Comparison of ENCODE assay signal across 8 cellular contexts in genomic region chr4:70705856-70706461, GRCh38. TPM values are rescaled to one million over a fixed set of nuclear protein-coding genes. Genes with fewer than 3 reads are reported as not detected.
A peak's percentile ranks its signal among the peaks of the same experiment; 100 is the strongest.
DNase-seq lines count a peak whose midpoint lies in the region; ATAC-seq and TF ChIP-seq lines count a peak whose summit lies in the region.

No MANE protein-coding gene starts in this region.

- H3K4me3 Mint-ChIP-seq in activated CD4-positive, alpha-beta T cell treated with anti-CD3 and anti-CD28 coated beads, Interleukin-2, amount 10 ng/mL, durations not matched to agents 24 days and 14 days = peak overlapping the region; percentile 95
- peak overlapping the region; percentile 80 for H3K4me3 Mint-ChIP-seq in osteocyte (ENCODE audit: unreplicated experiment)

- H3K4me1 Mint-ChIP-seq in activated CD4-positive, alpha-beta T cell treated with anti-CD3 and anti-CD28 coated beads, Interleukin-2, amount 10 ng/mL, durations not matched to agents 24 days and 14 days = peaks cover 24% of the 10 kb centered on the region
- peaks cover 25% of the 10 kb centered on the region for H3K4me1 Mint-ChIP-seq in osteocyte (ENCODE audit: unreplicated experiment)

- H3K9me3 Mint-ChIP-seq in activated CD4-positive, alpha-beta T cell treated with anti-CD3 and anti-CD28 coated beads, Interleukin-2, amount 10 ng/mL, durations not matched to agents 24 days and 14 days = no peaks in the 10 kb centered on the region
- no peaks in the 10 kb centered on the region for H3K9me3 Mint-ChIP-seq in osteocyte (ENCODE audit: unreplicated experiment)

- no peaks in the 10 kb centered on the region for H3K27me3 Mint-ChIP-seq in activated CD4-positive, alpha-beta T cell treated with anti-CD3 and anti-CD28 coated beads, Interleukin-2, amount 10 ng/mL, durations not matched to agents 24 days and 14 days
- H3K27me3 Mint-ChIP-seq in osteocyte (ENCODE audit: unreplicated experiment) = no peaks in the 10 kb centered on the region

- H3K27me3 ChIP-seq in RWPE2 (ENCODE audit: insufficient read depth, poor library complexity, severe bottlenecking) = no peaks in the 10 kb centered on the region

- ATAC-seq in RWPE2 (ENCODE audit: low read depth) (peak; percentile 4; the same call in 1 of the 3 replicates), HG02571 (IDR thresholded peaks at IDR 0.05; ENCODE audit: unreplicated experiment) (no peak), GM21576 (IDR thresholded peaks at IDR 0.05; ENCODE audit: unreplicated experiment) (no peak)

- TF ChIP-seq CTCF in RWPE2 (IDR thresholded peaks at IDR 0.05; ENCODE audit: poor library complexity, severe bottlenecking) (no peak), fibroblast of pulmonary artery (IDR thresholded peaks at IDR 0.05; ENCODE audit: low read length, missing control alignments) (no peak), osteocyte (IDR thresholded peaks at IDR 0.05) (no peak)

- no peak for DNase-seq in activated CD4-positive, alpha-beta T cell treated with anti-CD3 and anti-CD28 coated beads, Interleukin-2, amount 10 ng/mL, durations not matched to agents 24 days and 14 days
- DNase-seq in activated CD4-positive, alpha-beta T cell treated with anti-CD3 and anti-CD28 coated beads, Interleukin-2, amount 50 U/mL, for 1 hour = no peak
- no peak for DNase-seq in RWPE2 (ENCODE audit: low spot score)
- DNase-seq in fibroblast of pulmonary artery (ENCODE audit: low read depth) = no peak
- DNase-seq in osteocyte (ENCODE audit: extremely low spot score, unreplicated experiment) = no peak
- no peak for DNase-seq in activated CD4-positive, alpha-beta T cell treated with anti-CD3 and anti-CD28 coated beads for 1 hour

- peak overlapping the region; percentile 90 for H3K27ac Mint-ChIP-seq in activated CD4-positive, alpha-beta T cell treated with anti-CD3 and anti-CD28 coated beads, Interleukin-2, amount 10 ng/mL, durations not matched to agents 24 days and 14 days
- H3K27ac Mint-ChIP-seq in osteocyte (ENCODE audit: unreplicated experiment) = peak overlapping the region; percentile 86

- no peaks in the 10 kb centered on the region for H3K9me3 ChIP-seq in RWPE2 (ENCODE audit: severe bottlenecking)

- peak overlapping the region; percentile 94 for H3K27ac ChIP-seq in RWPE2 (ENCODE audit: poor library complexity, severe bottlenecking)

- no peaks in the 10 kb centered on the region for H3K36me3 ChIP-seq in RWPE2 (ENCODE audit: low read depth)

- no peaks in the 10 kb centered on the region for H3K36me3 Mint-ChIP-seq in activated CD4-positive, alpha-beta T cell treated with anti-CD3 and anti-CD28 coated beads, Interleukin-2, amount 10 ng/mL, durations not matched to agents 24 days and 14 days (ENCODE audit: low read depth)
- H3K36me3 Mint-ChIP-seq in osteocyte (ENCODE audit: unreplicated experiment) = no peaks in the 10 kb centered on the region

- intact Hi-C loops in activated CD4-positive, alpha-beta T cell treated with anti-CD3 and anti-CD28 coated beads, Interleukin-2, amount 10 ng/mL, durations not matched to agents 24 days and 14 days (cut with micrococcal nuclease) = loop anchor here (1.0 to 10.0 kb wide), 7 partner anchors 17 to 301 kb away; partner anchors contain the start of genes GRSF1 and UTP3

- H3K4me3 ChIP-seq in RWPE2 (ENCODE audit: severe bottlenecking) (peak overlapping the region; percentile 84), fibroblast of pulmonary artery (replicated peaks; ENCODE audit: low read depth, low read length) (peak overlapping the region; percentile 76)

- peaks cover 16% of the 10 kb centered on the region for H3K4me1 ChIP-seq in RWPE2 (ENCODE audit: insufficient read depth, poor library complexity, severe bottlenecking)

RNA-seq across cellular contexts. Expression of gene RUFY3, which starts 15.8 kb away (rescaled TPM):
- total RNA-seq in activated CD4-positive, alpha-beta T cell treated with anti-CD3 and anti-CD28 coated beads, Interleukin-2, amount 10 ng/mL, durations not matched to agents 24 days and 14 days = 11.5 and 14.8 TPM in 2 replicates
- 73.5 and 73.8 TPM in 2 replicates for total RNA-seq in osteocyte

RNA-seq across cellular contexts. Expression of gene UTP3, which starts 17.6 kb away (rescaled TPM):
- 45.9 and 47.6 TPM in 2 replicates for total RNA-seq in activated CD4-positive, alpha-beta T cell treated with anti-CD3 and anti-CD28 coated beads, Interleukin-2, amount 10 ng/mL, durations not matched to agents 24 days and 14 days
- 29.4 and 29.9 TPM in 2 replicates for total RNA-seq in osteocyte

RNA-seq across cellular contexts. Expression of gene JCHAIN, which starts 39.7 kb away (rescaled TPM):
- not detected in 2 replicates for total RNA-seq in activated CD4-positive, alpha-beta T cell treated with anti-CD3 and anti-CD28 coated beads, Interleukin-2, amount 10 ng/mL, durations not matched to agents 24 days and 14 days
- total RNA-seq in osteocyte = not detected in 2 replicates
